30 cellular contexts compared by ENCODE assay signal in the genomic region with DNA sequence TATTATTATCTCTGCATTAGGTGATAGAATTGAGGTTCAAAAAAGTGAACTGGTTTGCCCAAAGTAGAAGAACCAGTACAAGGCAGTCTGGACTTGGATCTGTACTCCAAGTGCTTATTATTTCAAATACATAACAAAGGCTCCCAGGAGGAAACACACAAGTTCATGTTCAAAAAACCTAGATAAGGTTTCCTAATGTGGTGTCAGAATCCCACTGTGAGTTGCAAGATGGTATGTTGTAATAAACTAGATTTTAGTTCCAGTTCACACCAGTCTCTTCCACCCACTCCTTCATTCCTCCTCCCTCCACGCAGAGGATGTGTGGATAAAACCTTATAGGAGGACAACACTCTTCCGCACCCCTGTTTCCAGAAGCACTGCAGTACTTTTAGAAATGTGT. TPM values are rescaled to one million over a fixed set of nuclear protein-coding genes. Genes with fewer than 3 reads are reported as not detected.
"Had no signal": no experiment of that assay in that cellular context is flagged by ENCODE, and none has a peak within 500 bp of the region (broad histone marks: within the 10 kb centered on the region; RNA-seq: fewer than 3 reads in every experiment).

No MANE protein-coding gene starts in this region.

- H3K36me3 ChIP-seq: ascending aorta, cardiac muscle cell had no signal

- H3K4me3 Mint-ChIP-seq: activated CD4-positive, alpha-beta T cell treated with anti-CD3 and anti-CD28 coated beads, Interleukin-2, amount 10 ng/mL, durations not matched to agents 24 days and 14 days; activated CD8-positive, alpha-beta T cell treated with anti-CD3 and anti-CD28 coated beads for 36 hours; activated naive CD8-positive, alpha-beta T cell treated with anti-CD3 and anti-CD28 coated beads for 36 hours; activated T-cell treated with anti-CD3 and anti-CD28 coated beads, Interleukin-2, amount 50 U/mL, for 72 hours; activated T-helper 17 cell treated with anti-CD3 and anti-CD28 coated beads, Interleukin-2, amount 50 U/mL, for 72 hours; central memory CD8-positive, alpha-beta T cell; T-helper 1 cell treated with Interleukin-12 subunit alpha and Interleukin-12 subunit beta and Interleukin-4 antibody, amounts not matched to agents 30 μg/mL and 1 μg/mL, for 36 hours; T-helper 2 cell treated with Interferon-gamma antibody and Interleukin-4, amounts not matched to agents 5 μg/mL and 100 μg/mL, for 36 hours had no signal

- H3K36me3 Mint-ChIP-seq: activated naive CD8-positive, alpha-beta T cell treated with anti-CD3 and anti-CD28 coated beads for 36 hours had no signal

- ATAC-seq: activated CD8-positive, alpha-beta T cell treated with anti-CD3 and anti-CD28 coated beads for 36 hours; activated T-cell treated with anti-CD3 and anti-CD28 coated beads, Interleukin-2, amount 50 U/mL, for 72 hours; activated T-helper 17 cell treated with anti-CD3 and anti-CD28 coated beads, Interleukin-2, amount 50 U/mL, for 72 hours had no signal

- H3K9me3 ChIP-seq: ascending aorta had no signal

- H3K27ac Mint-ChIP-seq: activated CD4-positive, alpha-beta T cell treated with anti-CD3 and anti-CD28 coated beads, Interleukin-2, amount 10 ng/mL, durations not matched to agents 24 days and 14 days; activated CD8-positive, alpha-beta T cell treated with anti-CD3 and anti-CD28 coated beads for 36 hours; activated naive CD8-positive, alpha-beta T cell treated with anti-CD3 and anti-CD28 coated beads for 36 hours; activated T-cell treated with anti-CD3 and anti-CD28 coated beads, Interleukin-2, amount 50 U/mL, for 72 hours; activated T-helper 17 cell treated with anti-CD3 and anti-CD28 coated beads, Interleukin-2, amount 50 U/mL, for 72 hours; T-helper 1 cell treated with Interleukin-12 subunit alpha and Interleukin-12 subunit beta and Interleukin-4 antibody, amounts not matched to agents 30 μg/mL and 1 μg/mL, for 36 hours; T-helper 2 cell treated with Interferon-gamma antibody and Interleukin-4, amounts not matched to agents 5 μg/mL and 100 μg/mL, for 36 hours had no signal

- H3K4me1 Mint-ChIP-seq: activated CD4-positive, alpha-beta T cell treated with anti-CD3 and anti-CD28 coated beads, Interleukin-2, amount 10 ng/mL, durations not matched to agents 24 days and 14 days; activated naive CD8-positive, alpha-beta T cell treated with anti-CD3 and anti-CD28 coated beads for 36 hours; activated T-helper 17 cell treated with anti-CD3 and anti-CD28 coated beads, Interleukin-2, amount 50 U/mL, for 72 hours; central memory CD8-positive, alpha-beta T cell had no signal

- H3K4me3 ChIP-seq: ascending aorta, cardiac muscle cell had no signal

- H3K4me1 ChIP-seq: ascending aorta had no signal

- H3K9me3 Mint-ChIP-seq: activated CD4-positive, alpha-beta T cell treated with anti-CD3 and anti-CD28 coated beads, Interleukin-2, amount 10 ng/mL, durations not matched to agents 24 days and 14 days; activated CD8-positive, alpha-beta T cell treated with anti-CD3 and anti-CD28 coated beads for 36 hours; activated naive CD8-positive, alpha-beta T cell treated with anti-CD3 and anti-CD28 coated beads for 36 hours; activated T-cell treated with anti-CD3 and anti-CD28 coated beads, Interleukin-2, amount 50 U/mL, for 72 hours; activated T-helper 17 cell treated with anti-CD3 and anti-CD28 coated beads, Interleukin-2, amount 50 U/mL, for 72 hours; central memory CD8-positive, alpha-beta T cell; T-helper 1 cell treated with Interleukin-12 subunit alpha and Interleukin-12 subunit beta and Interleukin-4 antibody, amounts not matched to agents 30 μg/mL and 1 μg/mL, for 36 hours; T-helper 2 cell treated with Interferon-gamma antibody and Interleukin-4, amounts not matched to agents 5 μg/mL and 100 μg/mL, for 36 hours had no signal

- H3K4me2 ChIP-seq: KMS-11 had no signal

- DNase-seq: activated CD4-positive, alpha-beta T cell treated with anti-CD3 and anti-CD28 coated beads, Interleukin-2, amount 10 ng/mL, durations not matched to agents 24 days and 14 days; activated CD4-positive, alpha-beta T cell treated with anti-CD3 and anti-CD28 coated beads, Interleukin-2, amount 50 U/mL, for 4 hours; activated CD8-positive, alpha-beta T cell treated with anti-CD3 and anti-CD28 coated beads for 36 hours; activated effector memory CD4-positive, alpha-beta T cell treated with anti-CD3 and anti-CD28 coated beads, Interleukin-2, amount 50 U/mL, for 16 hours; activated naive CD4-positive, alpha-beta T cell; activated naive CD4-positive, alpha-beta T cell treated with anti-CD3 and anti-CD28 coated beads, Interleukin-2, amount 50 U/mL, for 16 hours; activated naive CD8-positive, alpha-beta T cell treated with anti-CD3 and anti-CD28 coated beads for 36 hours; activated T-cell treated with anti-CD3 and anti-CD28 coated beads, Interleukin-2, amount 50 U/mL, for 1 hour; activated T-cell treated with anti-CD3 and anti-CD28 coated beads, Interleukin-2, amount 50 U/mL, for 72 hours; amygdala; MM.1S; NCI-H1105 treated with DMSO at 0.1 percent for 48 hours; NCI-H1436; NCI-H1694; NCI-H1930; NCI-H2081 treated with DMSO at 0.1 percent for 48 hours; NCI-H2171; NCI-H510A; NCI-H526; NCI-H748 treated with DMSO at 0.1 percent for 48 hours; NK-92 treated with Interleukin-12 subunit alpha and Interleukin-12 subunit beta, amount 100 ng/mL, for 24 hours; Right ventricle myocardium superior had no signal

- H3K9ac ChIP-seq: KMS-11 had no signal

- H3K27me3 ChIP-seq: ascending aorta, cardiac muscle cell had no signal

- H3K27ac ChIP-seq: ascending aorta, cardiac muscle cell, KMS-11 had no signal

- FAIRE-seq: TTC549 had no signal

- H3K27me3 Mint-ChIP-seq: activated CD8-positive, alpha-beta T cell treated with anti-CD3 and anti-CD28 coated beads for 36 hours; activated naive CD8-positive, alpha-beta T cell treated with anti-CD3 and anti-CD28 coated beads for 36 hours had no signal

RNA-seq across cellular contexts. Expression of a gene that starts 42.8 kb away (rescaled TPM):
- total RNA-seq: activated CD4-positive, alpha-beta T cell treated with anti-CD3 and anti-CD28 coated beads, Interleukin-2, amount 10 ng/mL, durations not matched to agents 24 days and 14 days; ascending aorta; Right ventricle myocardium superior had no signal
